Comparison of ENCODE assay signal across 7 cellular contexts in the genomic region with DNA sequence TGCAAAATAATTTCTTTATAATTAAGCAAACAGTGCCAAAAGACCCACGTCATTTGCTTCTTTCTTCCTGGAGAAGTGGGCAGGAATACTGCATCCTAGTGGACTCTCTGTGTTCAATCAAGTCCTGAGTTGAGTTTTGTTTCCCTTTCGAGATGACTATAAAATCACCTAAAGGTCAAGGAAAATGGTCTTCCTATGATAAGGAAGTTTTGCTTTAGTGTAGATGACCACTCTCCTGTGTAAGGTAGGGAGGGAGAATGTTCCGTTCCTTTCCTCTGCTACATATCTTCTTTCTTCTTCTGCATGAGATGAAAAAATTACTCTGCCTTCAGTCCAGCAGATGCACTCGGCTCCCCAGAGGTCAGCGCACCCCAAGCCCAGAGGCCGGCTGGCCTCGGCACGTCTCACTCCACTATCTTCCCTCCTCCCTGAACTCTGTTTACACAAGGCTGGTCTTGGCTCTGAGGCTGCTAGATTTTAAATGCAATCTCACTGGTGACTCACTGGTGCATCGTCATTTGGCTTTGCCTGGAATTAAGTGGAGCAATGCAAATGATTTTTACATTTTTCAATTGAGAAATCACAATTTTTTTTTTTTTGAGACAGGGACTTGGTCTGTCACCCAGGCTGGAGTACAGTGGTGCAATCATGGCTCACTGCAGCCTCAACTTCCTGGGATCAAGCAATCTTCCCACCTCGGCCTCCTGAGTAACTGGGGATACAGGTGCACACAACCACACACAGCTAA. TPM values are rescaled to one million over a fixed set of nuclear protein-coding genes. Genes with fewer than 3 reads are reported as not detected.
DNase-seq lines count a peak whose midpoint lies in the region; ATAC-seq, FAIRE-seq and TF ChIP-seq lines count a peak whose summit lies in the region.

No MANE protein-coding gene starts in this region.

- peak; percentile 84 for FAIRE-seq in HepG2 (lab: Jason Lieb, UNC)

- H3K4me2 ChIP-seq in HepG2 (ENCODE audit: low read depth, low read length), result peak overlapping the region; percentile 73

- H3K4me3 ChIP-seq in brain microvascular endothelial cell (ENCODE audit: low read depth, low read length) (no peak overlapping the region), HepG2 (replicated peaks in 1 of 3; ENCODE audit: insufficient read depth in 1 of 3, low read depth in 2 of 3, low read length in 3 of 3) (peak overlapping the region; percentile 33 to 58 (median 36); a peak in 5 of 6 replicates)

- TF ChIP-seq EP300 in HepG2 (IDR thresholded peaks at IDR 0.05; ENCODE audit: low read depth in 2 of 2, low read length in 2 of 2) (peak in 1 of 2 experiments; percentile 44; a peak in 2 of 4 replicates), HepG2 (CRISPR knock-in tag; IDR thresholded peaks at IDR 0.05; ENCODE audit: borderline replicate concordance) (no peak)

- no peaks in the 10 kb centered on the region for H4K20me1 ChIP-seq in HepG2 (ENCODE audit: insufficient read depth, low read length)

- no peaks in the 10 kb centered on the region for H3K79me2 ChIP-seq in HepG2 (ENCODE audit: insufficient read depth, low read length)

- CTCF ChIA-PET in HepG2 (lab: Yijun Ruan, JAX; ENCODE audit: low intra/inter-chr PET ratio, low total read pairs), result interaction anchor here (1.3 kb wide), 1 partner anchor 38 kb away, joined by 4 read pairs; no protein-coding TSS in a partner anchor

- TF ChIP-seq POLR2A in HepG2 (IDR thresholded peaks at IDR 0.05; ENCODE audit: insufficient read depth in 1 of 2, low read depth in 2 of 2, low read length in 2 of 2), result no peak

- H3K27me3 ChIP-seq in brain microvascular endothelial cell (replicated peaks), result no peaks in the 10 kb centered on the region
- no peaks in the 10 kb centered on the region; a peak in 1 of 5 replicates for H3K27me3 ChIP-seq in HepG2 (ENCODE audit: control insufficient read depth in 1 of 2, insufficient read depth in 2 of 2, low read length in 2 of 2)

- no peaks in the 10 kb centered on the region for H3K9me3 ChIP-seq in HepG2 (ENCODE audit: low read length)

- H3K9ac ChIP-seq in HepG2 (ENCODE audit: insufficient read depth, low read depth, low read length), result peak overlapping the region; percentile 30; the same call in 1 of the 2 replicates

- no TSS peak for BruUV-seq in HepG2 (replicated peaks; lab: Mats Ljungman, UMichigan)

- no peak overlapping the region for H2AFZ ChIP-seq in HepG2 (ENCODE audit: low read length)

- 9% methylated on average over 10 of the region's 10 CpGs for WGBS in HepG2 (ENCODE audit: low lambda C conversion rate)

- in situ Hi-C loops in brain microvascular endothelial cell (cut with HindIII; ENCODE audit: low pct_ligation_motif_present, low sequenced_read_pairs) (no loop called here), HepG2 (cut with HindIII; ENCODE audit: extremely low pct_ligation_motif_present, low pct_unique_long_range_greater_than_20kb) (no loop called here)

- peaks cover 55% of the 10 kb centered on the region for H3K4me1 ChIP-seq in HepG2 (ENCODE audit: insufficient read depth, low read length)

- TF ChIP-seq CTCF in brain microvascular endothelial cell (IDR thresholded peaks at IDR 0.05; ENCODE audit: low read depth, low read length, missing control alignments), result no peak
- 0 out of 2 replicates have a peak, but pooled peaks have one; percentile 27 for TF ChIP-seq CTCF in HepG2 (CRISPR knock-in tag; IDR thresholded peaks at IDR 0.05)

- ATAC-seq in HepG2 (peak; percentile 74), GM18517 (IDR thresholded peaks at IDR 0.05; ENCODE audit: unreplicated experiment) (no peak), HG03097 (IDR thresholded peaks at IDR 0.05; ENCODE audit: low FRiP score, unreplicated experiment) (no peak)

- POLR2A ChIA-PET in HepG2 (lab: Yijun Ruan, JAX), result interaction anchor here (1.0 kb wide), 1 partner anchor 19 kb away, joined by 3 read pairs; a partner anchor contains a TSS

- H3K27ac ChIP-seq in brain microvascular endothelial cell, result peak overlapping the region; percentile 44
- peak overlapping the region; percentile 69 for H3K27ac ChIP-seq in HepG2 (ENCODE audit: extremely low read length, insufficient read depth, low read length)

- intact Hi-C loops in HepG2 (cut with micrococcal nuclease; ENCODE audit: unreplicated experiment), result no loop called here

- DNase-seq in LoVo (ENCODE audit: low spot score), result peak; percentile 80
- peak; percentile 89 for DNase-seq in brain microvascular endothelial cell
- DNase-seq in HepG2 (ENCODE audit: low spot score), result peak; percentile 78
- peak; percentile 73 for DNase-seq in ureter (ENCODE audit: low spot score)
- DNase-seq in activated CD4-positive, alpha-beta T cell treated with anti-CD3 and anti-CD28 coated beads, Interleukin-2, amount 50 U/mL, for 4 hours, result no peak

- no peaks in the 10 kb centered on the region for H3K36me3 ChIP-seq in brain microvascular endothelial cell (replicated peaks)
- no peaks in the 10 kb centered on the region for H3K36me3 ChIP-seq in HepG2 (replicated peaks in 1 of 2; ENCODE audit: control insufficient read depth in 1 of 2, insufficient read depth in 2 of 2, low read length in 2 of 2)

- no peak for TF ChIP-seq RAD21 in HepG2 (CRISPR knock-in tag; IDR thresholded peaks at IDR 0.05)

TF ChIP-seq in HepG2, 621 proteins besides CTCF, POLR2A, EP300 and RAD21 (continues in another document):
- TF ChIP-seq RARG (CRISPR knock-in tag; IDR thresholded peaks at IDR 0.05; ENCODE audit: low read depth) (no peak), U2AF1 (optimal IDR thresholded peaks at IDR 0.05; ENCODE audit: low read depth, low read length) (no peak), TAF1 (CRISPR knock-in tag; IDR thresholded peaks at IDR 0.05) (no peak), ZNF460 (CRISPR knock-in tag; IDR thresholded peaks at IDR 0.05; ENCODE audit: borderline replicate concordance) (no peak)

RNA-seq across cellular contexts. Expression of a gene that starts 18.6 kb away (rescaled TPM):
- total RNA-seq in HepG2 (2016; rRNA removed; fragmentation: Illumina TruSeq; extraction: Trizol), result 222 and 289 TPM in 2 replicates
- total RNA-seq in HepG2 (2016; cell fraction: cytosol; rRNA removed; fragmentation: Illumina TruSeq; extraction: Trizol; ENCODE audit: low read depth), result 104 and 114 TPM in 2 replicates
- 211 and 292 TPM in 2 replicates for total RNA-seq in HepG2 (2016; cell fraction: insoluble cytoplasmic fraction; rRNA removed; fragmentation: Illumina TruSeq; extraction: Trizol)
- 204 and 207 TPM in 2 replicates for total RNA-seq in HepG2 (2016; cell fraction: membrane; rRNA removed; fragmentation: Illumina TruSeq; extraction: Trizol)
- total RNA-seq in HepG2 (2016; cell fraction: nucleus; rRNA removed; fragmentation: Illumina TruSeq; extraction: Trizol), result 115 and 129 TPM in 2 replicates
- 51.4 and 67.9 TPM in 2 replicates for polyA plus RNA-seq in HepG2 (2011; rRNA removed)
- 57.5 and 78.7 TPM in 2 replicates for polyA plus RNA-seq in HepG2 (2011; cell fraction: cytosol; rRNA removed)
- polyA plus RNA-seq in HepG2 (2011; cell fraction: nucleus; rRNA removed), result 39.7 and 47.6 TPM in 2 replicates
- 254 and 278 TPM in 2 replicates for polyA plus RNA-seq in HepG2 (2012)
- polyA plus RNA-seq in HepG2 (2016; cell fraction: cytosol; fragmentation: Illumina TruSeq; extraction: Trizol; ENCODE audit: low read depth), result 130 and 148 TPM in 2 replicates
- polyA plus RNA-seq in HepG2 (2016; cell fraction: insoluble cytoplasmic fraction; fragmentation: Illumina TruSeq; extraction: Trizol; ENCODE audit: low read depth), result 312 and 323 TPM in 2 replicates
- polyA plus RNA-seq in HepG2 (2016; cell fraction: membrane; fragmentation: Illumina TruSeq; extraction: Trizol; ENCODE audit: low read depth), result 182 and 196 TPM in 2 replicates
- polyA plus RNA-seq in HepG2 (2016; cell fraction: nucleus; fragmentation: Illumina TruSeq; extraction: Trizol; ENCODE audit: insufficient read depth, low read depth), result 145 and 163 TPM in 2 replicates
- 45.3 and 49.0 TPM in 2 replicates for polyA minus RNA-seq in HepG2 (2011; rRNA and poly(A)+ RNA removed; ENCODE audit: low replicate concordance)
- 83.7 and 98.7 TPM in 2 replicates for polyA minus RNA-seq in HepG2 (2011; cell fraction: cytosol; rRNA and poly(A)+ RNA removed)
- polyA minus RNA-seq in HepG2 (2011; cell fraction: nucleus; rRNA and poly(A)+ RNA removed), result 59.0 and 61.9 TPM in 2 replicates
- total RNA-seq in ureter, result 124 TPM

RNA-seq across cellular contexts. Expression of a gene that starts 43.8 kb away (rescaled TPM):
- total RNA-seq in HepG2 (2016; rRNA removed; fragmentation: Illumina TruSeq; extraction: Trizol) (9.8 and 18.4 TPM in 2 replicates), ureter (34.6 TPM)
- total RNA-seq in HepG2 (2016; cell fraction: cytosol; rRNA removed; fragmentation: Illumina TruSeq; extraction: Trizol; ENCODE audit: low read depth), result 12.2 and 16.1 TPM in 2 replicates
- total RNA-seq in HepG2 (2016; cell fraction: insoluble cytoplasmic fraction; rRNA removed; fragmentation: Illumina TruSeq; extraction: Trizol), result 10.6 and 19.5 TPM in 2 replicates
- 12.0 and 14.7 TPM in 2 replicates for total RNA-seq in HepG2 (2016; cell fraction: membrane; rRNA removed; fragmentation: Illumina TruSeq; extraction: Trizol)
- total RNA-seq in HepG2 (2016; cell fraction: nucleus; rRNA removed; fragmentation: Illumina TruSeq; extraction: Trizol), result 14.6 and 16.0 TPM in 2 replicates
- 11.8 and 12.6 TPM in 2 replicates for polyA plus RNA-seq in HepG2 (2011; rRNA removed)
- polyA plus RNA-seq in HepG2 (2011; cell fraction: cytosol; rRNA removed), result 6.8 and 16.3 TPM in 2 replicates
- polyA plus RNA-seq in HepG2 (2011; cell fraction: nucleus; rRNA removed), result 56.9 and 70.5 TPM in 2 replicates
- polyA plus RNA-seq in HepG2 (2012), result 8.1 and 13.6 TPM in 2 replicates
- polyA plus RNA-seq in HepG2 (2016; cell fraction: cytosol; fragmentation: Illumina TruSeq; extraction: Trizol; ENCODE audit: low read depth), result 10.0 and 12.3 TPM in 2 replicates
- polyA plus RNA-seq in HepG2 (2016; cell fraction: insoluble cytoplasmic fraction; fragmentation: Illumina TruSeq; extraction: Trizol; ENCODE audit: low read depth), result 8.1 and 10.1 TPM in 2 replicates
- 9.1 and 10.0 TPM in 2 replicates for polyA plus RNA-seq in HepG2 (2016; cell fraction: membrane; fragmentation: Illumina TruSeq; extraction: Trizol; ENCODE audit: low read depth)
- 30.4 and 30.9 TPM in 2 replicates for polyA plus RNA-seq in HepG2 (2016; cell fraction: nucleus; fragmentation: Illumina TruSeq; extraction: Trizol; ENCODE audit: insufficient read depth, low read depth)
- polyA minus RNA-seq in HepG2 (2011; rRNA and poly(A)+ RNA removed; ENCODE audit: low replicate concordance), result 5.5 and 7.7 TPM in 2 replicates
- polyA minus RNA-seq in HepG2 (2011; cell fraction: cytosol; rRNA and poly(A)+ RNA removed), result 3.2 and 9.5 TPM in 2 replicates
- polyA minus RNA-seq in HepG2 (2011; cell fraction: nucleus; rRNA and poly(A)+ RNA removed), result 3.4 and 4.1 TPM in 2 replicates

Comparison
In these comparisons a context has a peak if more than half of its experiments do, and no peak if none do; other contexts are left out.
1. DNase-seq: peak in LoVo (single experiment), brain microvascular endothelial cell (single experiment), HepG2 (single experiment) and ureter (single experiment); none in activated CD4-positive, alpha-beta T cell treated with anti-CD3 and anti-CD28 coated beads, Interleukin-2, amount 50 U/mL, for 4 hours (0 of 2).